Comparison of ENCODE assay signal across 1 cellular context in genomic region chr7:115066050-115066449, GRCh38.
A peak's percentile ranks its signal among the peaks of the same experiment; 100 is the strongest.
TF ChIP-seq lines count a peak whose summit lies in the region.

No MANE protein-coding gene starts in this region.

TF ChIP-seq in GM12878, 131 proteins besides CTCF, POLR2A, EP300 and RAD21 (continued from another document):
- TF ChIP-seq CEBPZ (IDR thresholded peaks at IDR 0.05; ENCODE audit: low read depth, low read length) (no peak), CBX5 (IDR thresholded peaks at IDR 0.05; ENCODE audit: low read depth) (no peak), EED (IDR thresholded peaks at IDR 0.05; ENCODE audit: low read depth) (peak; percentile 72), MYC (IDR thresholded peaks at IDR 0.05; ENCODE audit: insufficient read depth, insufficient read length, insufficient replicate concordance, low read length, severe bottlenecking) (no peak), CBFB (IDR thresholded peaks at IDR 0.05; ENCODE audit: low read depth) (peak; percentile 62; the same call in 1 of the 2 replicates), ZBTB4 (CRISPR knock-in tag; IDR thresholded peaks at IDR 0.05) (no peak), RAD51 (IDR thresholded peaks at IDR 0.05) (no peak), MLLT1 (IDR thresholded peaks at IDR 0.05) (no peak), IRF4 (IDR thresholded peaks at IDR 0.05; ENCODE audit: low read depth, low read length) (no peak), CHD4 (IDR thresholded peaks at IDR 0.05) (no peak), NFIC (IDR thresholded peaks at IDR 0.05; ENCODE audit: low read depth, low read length) (peak; percentile 51), POU2F2 (IDR thresholded peaks at IDR 0.05; ENCODE audit: borderline replicate concordance, low read depth, low read length) (no peak), HDAC6 (IDR thresholded peaks at IDR 0.05; ENCODE audit: unreplicated experiment) (no peak), SUPT20H (IDR thresholded peaks at IDR 0.05; ENCODE audit: borderline replicate concordance, control insufficient read depth, low read depth, low read length) (no peak), BCL11A (IDR thresholded peaks at IDR 0.05; ENCODE audit: low read depth, low read length) (no peak), PBX3 (IDR thresholded peaks at IDR 0.05; ENCODE audit: insufficient replicate concordance, low read depth, low read length) (peak; percentile 6), SRF (IDR thresholded peaks at IDR 0.05; ENCODE audit: low read depth in 2 of 2, low read length in 2 of 2) (peak; percentile 10 to 70; a peak in 1 of 4 replicates), RUNX3 (IDR thresholded peaks at IDR 0.05; ENCODE audit: low read length) (peak; percentile 80), BRCA1 (IDR thresholded peaks at IDR 0.05; ENCODE audit: low read depth, low read length) (no peak), GATAD2B (conservative IDR thresholded peaks at IDR 0.05; ENCODE audit: low read depth) (no peak), TBL1XR1 (IDR thresholded peaks at IDR 0.05; ENCODE audit: low read depth, low read length) (no peak), NR2F1 (conservative IDR thresholded peaks at IDR 0.05) (0 out of 2 replicates have a peak, but pooled peaks have one; percentile 19), HCFC1 (IDR thresholded peaks at IDR 0.05; ENCODE audit: low read length) (no peak), SPI1 (IDR thresholded peaks at IDR 0.05; ENCODE audit: borderline replicate concordance, insufficient read depth, low read depth, low read length) (peak; percentile 46; the same call in 1 of the 2 replicates), IKZF1 (conservative IDR thresholded peaks at IDR 0.05) (no peak), SKIL (IDR thresholded peaks at IDR 0.05; ENCODE audit: low read depth, poor library complexity, severe bottlenecking) (no peak)
